29 cellular contexts compared by ENCODE assay signal in the genomic region with DNA sequence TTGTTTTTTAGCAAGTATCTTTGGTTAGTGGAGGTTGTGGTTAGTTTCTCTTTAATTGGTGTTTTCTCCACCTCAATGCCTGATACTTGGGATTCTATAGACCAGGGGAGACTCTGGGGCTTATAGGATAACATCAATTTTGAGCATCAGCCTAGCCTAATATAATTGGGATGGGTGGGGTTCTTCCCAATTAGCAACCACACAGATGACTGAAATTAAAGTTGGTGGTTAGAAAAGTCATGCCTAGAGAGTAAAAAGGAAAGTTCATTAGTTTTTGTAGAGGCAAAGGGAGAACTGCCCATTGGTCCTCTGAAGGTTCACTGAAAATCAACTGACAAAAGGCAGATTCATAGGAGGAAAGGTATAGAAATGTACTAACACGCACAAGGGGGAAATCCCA.
"Had no signal": no experiment of that assay in that cellular context is flagged by ENCODE, and none has a peak within 500 bp of the region (broad histone marks: within the 10 kb centered on the region; RNA-seq: fewer than 3 reads in every experiment).

No MANE protein-coding gene starts in this region.

- ATAC-seq: effector memory CD8-positive, alpha-beta T cell; esophagus mucosa; foreskin keratinocyte; gastrocnemius medialis; gastroesophageal sphincter; heart left ventricle; heart right ventricle had no signal

- H3K79me2 ChIP-seq: hepatocyte had no signal

- H3K4me1 ChIP-seq: colonic mucosa, esophagus muscularis mucosa, esophagus squamous epithelium, foreskin keratinocyte, gastrocnemius medialis, gastroesophageal sphincter, heart left ventricle, heart right ventricle had no signal

- H3K4me2 ChIP-seq: hepatocyte had no signal

- H3K36me3 ChIP-seq: colonic mucosa, esophagus muscularis mucosa, esophagus squamous epithelium, gastrocnemius medialis, gastroesophageal sphincter, heart left ventricle, heart right ventricle had no signal

- H3K4me3 ChIP-seq: colonic mucosa, coronary artery, dorsolateral prefrontal cortex, esophagus muscularis mucosa, esophagus squamous epithelium, gastrocnemius medialis, gastroesophageal sphincter, heart left ventricle, heart right ventricle, hepatocyte had no signal

- FAIRE-seq: colon, endometrium, endothelial cell of umbilical vein, frontal cortex had no signal

- DNase-seq: colonic mucosa; cortex of kidney; dermis blood vessel endothelial cell; dorsolateral prefrontal cortex; effector CD4-positive, alpha-beta T cell; effector CD8-positive, alpha-beta T cell; effector memory CD4-positive, alpha-beta T cell; effector memory CD8-positive, alpha-beta T cell; endodermal cell; erythroblast; esophagus squamous epithelium; foreskin fibroblast; foreskin keratinocyte; foreskin melanocyte; gastrocnemius medialis; glutamatergic neuron; head of caudate nucleus; heart left ventricle; heart right ventricle had no signal

- H3K27ac ChIP-seq: colonic mucosa, coronary artery, dorsolateral prefrontal cortex, epithelial cell of prostate, esophagus muscularis mucosa, esophagus squamous epithelium, foreskin keratinocyte, gastrocnemius medialis, gastroesophageal sphincter, heart left ventricle, heart right ventricle, hepatocyte had no signal

- H3K9me3 ChIP-seq: colonic mucosa, esophagus muscularis mucosa, esophagus squamous epithelium, gastrocnemius medialis, gastroesophageal sphincter, heart left ventricle, heart right ventricle had no signal

- H3K27me3 ChIP-seq: colonic mucosa, dorsolateral prefrontal cortex, esophagus muscularis mucosa, esophagus squamous epithelium, foreskin keratinocyte, gastrocnemius medialis, gastroesophageal sphincter, heart left ventricle, heart right ventricle, hepatocyte had no signal

- H2AFZ ChIP-seq: hepatocyte had no signal
